ENCODE assay signal across 5 cellular contexts in the genomic region with DNA sequence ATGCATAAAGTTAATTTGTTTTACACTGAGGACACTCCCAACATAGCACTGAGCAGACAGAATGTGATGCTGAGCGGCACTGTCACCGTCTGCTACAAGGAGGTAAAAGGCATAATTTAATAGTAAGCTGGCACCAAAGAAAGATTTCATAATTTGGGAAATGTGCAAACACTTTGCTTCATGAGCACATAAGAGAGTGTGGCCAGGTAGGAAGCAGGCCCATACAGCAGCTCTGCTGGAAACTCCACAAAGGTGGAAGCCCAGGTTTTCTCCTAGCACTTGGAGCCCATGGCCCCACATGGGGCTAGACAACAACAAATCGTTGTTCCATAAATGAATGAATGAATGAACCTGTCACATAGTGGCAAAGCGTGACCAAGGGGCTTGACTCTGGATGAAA.
"Had no signal": no experiment of that assay in that cellular context is flagged by ENCODE, and none has a peak within 500 bp of the region (broad histone marks: within the 10 kb centered on the region; RNA-seq: fewer than 3 reads in every experiment).

No MANE protein-coding gene starts in this region.

- H3K4me3 ChIP-seq: GM23338 had no signal

- DNase-seq: H9, HCEC 1CT had no signal

- ATAC-seq: HepG2 had no signal

- H3K27ac ChIP-seq: HL-60 had no signal
